In the genomic region with DNA sequence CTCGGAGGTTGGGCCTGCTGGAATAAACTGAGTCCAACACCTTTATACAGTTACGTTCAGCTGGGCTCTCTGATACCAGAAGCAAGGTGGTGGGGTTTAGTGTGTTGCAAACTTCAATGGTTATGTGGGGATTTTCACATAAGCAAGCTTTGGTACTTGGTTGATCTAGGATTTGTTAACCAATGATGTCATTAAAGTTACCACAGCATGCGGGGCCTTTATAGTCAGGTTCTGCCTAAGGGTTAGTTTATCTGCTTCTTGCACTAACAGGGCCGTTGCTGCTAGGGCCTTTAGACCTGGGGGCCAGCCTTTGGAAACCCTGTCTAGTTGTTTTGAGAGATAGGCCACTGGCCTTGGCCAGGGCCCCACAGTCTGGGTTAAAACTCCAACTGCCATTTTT, we compare ENCODE assay signal across 9 cellular contexts. TPM values are rescaled to one million over a fixed set of nuclear protein-coding genes. Genes with fewer than 3 reads are reported as not detected.
"Had no signal": no experiment of that assay in that cellular context is flagged by ENCODE, and none has a peak within 500 bp of the region (broad histone marks: within the 10 kb centered on the region; RNA-seq: fewer than 3 reads in every experiment).

No MANE protein-coding gene starts in this region.

RNA-seq across cellular contexts. Expression of gene SLC16A9, which starts 19.5 kb away (rescaled TPM):
- polyA plus RNA-seq: immature natural killer cell; naive thymus-derived CD4-positive, alpha-beta T cell had no signal

RNA-seq across cellular contexts. Expression of gene MRLN, which starts 24.1 kb away (rescaled TPM):
- polyA plus RNA-seq: esophagus; fibroblast of lung; foreskin keratinocyte; heart left ventricle; hepatocyte; immature natural killer cell; liver; mammary epithelial cell; naive thymus-derived CD4-positive, alpha-beta T cell had no signal
